ENCODE assay signal across 1 cellular context in the genomic region with DNA sequence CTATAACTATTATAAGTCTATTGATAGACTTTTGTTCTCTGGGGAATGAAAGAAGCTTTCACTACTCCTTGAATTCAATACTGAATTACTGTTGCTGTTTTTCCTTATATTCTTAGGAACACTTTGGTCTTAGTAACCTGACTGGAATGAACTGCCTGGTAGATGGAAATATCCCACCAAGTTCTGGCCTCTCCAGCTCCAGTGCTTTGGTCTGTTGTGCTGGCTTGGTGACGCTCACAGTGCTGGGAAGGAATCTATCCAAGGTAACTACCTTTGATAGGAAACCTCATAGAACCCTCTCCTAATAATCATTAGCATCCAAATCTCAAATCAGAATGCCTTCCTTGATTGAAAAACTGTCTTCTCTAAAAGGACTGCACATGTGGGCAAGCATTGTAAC.
TF ChIP-seq lines count a peak whose summit lies in the region.

No MANE protein-coding gene starts in this region.

TF ChIP-seq in IMR-90, 13 proteins besides CTCF, POLR2A, EP300 and RAD21 (continued from another document):
- TF ChIP-seq, protein P1, sequence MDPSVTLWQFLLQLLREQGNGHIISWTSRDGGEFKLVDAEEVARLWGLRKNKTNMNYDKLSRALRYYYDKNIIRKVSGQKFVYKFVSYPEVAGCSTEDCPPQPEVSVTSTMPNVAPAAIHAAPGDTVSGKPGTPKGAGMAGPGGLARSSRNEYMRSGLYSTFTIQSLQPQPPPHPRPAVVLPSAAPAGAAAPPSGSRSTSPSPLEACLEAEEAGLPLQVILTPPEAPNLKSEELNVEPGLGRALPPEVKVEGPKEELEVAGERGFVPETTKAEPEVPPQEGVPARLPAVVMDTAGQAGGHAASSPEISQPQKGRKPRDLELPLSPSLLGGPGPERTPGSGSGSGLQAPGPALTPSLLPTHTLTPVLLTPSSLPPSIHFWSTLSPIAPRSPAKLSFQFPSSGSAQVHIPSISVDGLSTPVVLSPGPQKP (IDR thresholded peaks at IDR 0.05; ENCODE audit: borderline replicate concordance, low read depth, low read length) = no peak
